In genomic region chr11:117780456-117780855, GRCh38 we compare ENCODE assay signal across 1 cellular context.
TF ChIP-seq lines count a peak whose summit lies in the region.

No MANE protein-coding gene starts in this region.

TF ChIP-seq in GM23338, 12 proteins besides CTCF, POLR2A, EP300 and RAD21 (continued from another document):
- no peak for TF ChIP-seq REST (IDR thresholded peaks at IDR 0.05; ENCODE audit: unreplicated experiment)
- no peak for TF ChIP-seq ZNF114 (CRISPR knock-in tag; IDR thresholded peaks at IDR 0.05)
- no peak for TF ChIP-seq ZNF462 (CRISPR knock-in tag; IDR thresholded peaks at IDR 0.05)
